In the genomic region with DNA sequence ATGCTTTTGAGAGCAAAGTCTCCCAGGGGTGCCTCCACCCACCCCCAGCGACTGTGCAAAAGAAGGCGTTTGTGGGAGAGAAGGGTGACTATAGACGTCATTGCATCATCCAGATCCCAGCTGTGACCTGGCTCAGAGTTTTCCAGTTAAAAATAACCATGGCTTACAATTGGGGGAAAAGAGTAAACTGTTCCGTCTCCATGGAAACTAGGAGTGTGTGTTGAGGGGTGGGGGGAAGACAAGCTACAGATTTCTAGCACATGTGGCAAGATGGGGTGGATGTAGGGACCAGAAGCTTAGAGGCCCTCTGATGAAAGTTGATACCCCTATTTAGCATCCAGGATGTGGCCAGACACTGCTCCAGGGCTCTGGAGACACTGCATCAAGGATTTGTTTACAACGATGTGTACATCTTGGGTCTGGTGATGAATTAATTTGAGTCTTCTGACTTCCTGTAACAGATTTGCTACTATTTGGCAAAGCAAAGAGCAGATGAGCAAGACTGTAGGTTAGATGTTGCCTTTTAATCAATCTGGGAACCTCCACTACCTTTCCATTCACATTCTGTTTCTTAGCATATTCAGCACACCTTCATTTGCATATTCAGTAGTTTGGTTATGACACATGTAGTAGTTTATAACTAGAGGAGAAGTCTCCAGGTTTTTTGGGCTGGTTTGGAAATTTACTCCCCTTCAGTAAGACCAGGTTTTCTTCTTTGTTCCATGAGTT, we compare ENCODE assay signal across 1 cellular context.
A peak's percentile ranks its signal among the peaks of the same experiment; 100 is the strongest.
TF ChIP-seq lines count a peak whose summit lies in the region.

No MANE protein-coding gene starts in this region.

TF ChIP-seq in H1, 55 proteins besides CTCF, POLR2A, EP300 and RAD21:
- TF ChIP-seq JUND (IDR thresholded peaks at IDR 0.05; ENCODE audit: low read length) (peak; percentile 7; the same call in 1 of the 2 replicates), YY1 (IDR thresholded peaks at IDR 0.05; ENCODE audit: low read depth, low read length) (no peak), CBX5 (IDR thresholded peaks at IDR 0.05; ENCODE audit: low read depth, low read length) (no peak), RFX5 (IDR thresholded peaks at IDR 0.05; ENCODE audit: borderline replicate concordance, low read depth, low read length) (no peak), CEBPB (IDR thresholded peaks at IDR 0.05; ENCODE audit: low read depth, low read length) (peak; percentile 80), E2F6 (IDR thresholded peaks at IDR 0.05) (no peak), BACH1 (IDR thresholded peaks at IDR 0.05; ENCODE audit: low read length) (no peak), CHD2 (IDR thresholded peaks at IDR 0.05; ENCODE audit: low read length) (no peak), POU5F1 (IDR thresholded peaks at IDR 0.05; ENCODE audit: low read depth, low read length) (no peak), ATF3 (IDR thresholded peaks at IDR 0.05; ENCODE audit: insufficient read depth, low read depth, low read length) (0 out of 2 replicates have a peak, but pooled peaks have one; percentile 7), SP4 (IDR thresholded peaks at IDR 0.05; ENCODE audit: low read length) (no peak), GABPA (IDR thresholded peaks at IDR 0.05; ENCODE audit: borderline replicate concordance, insufficient read depth, low read length) (no peak), MAFK (IDR thresholded peaks at IDR 0.05; ENCODE audit: low read depth, low read length) (no peak), RNF2 (IDR thresholded peaks at IDR 0.05; ENCODE audit: borderline replicate concordance, low read depth, low read length, missing control alignments, poor library complexity, severe bottlenecking) (no peak), SIRT6 (IDR thresholded peaks at IDR 0.05; ENCODE audit: low read length) (no peak), JUN (IDR thresholded peaks at IDR 0.05; ENCODE audit: low read depth, low read length) (no peak), BCL11A (IDR thresholded peaks at IDR 0.05; ENCODE audit: low read depth in 2 of 2, low read length in 2 of 2) (no peak), CTBP2 (IDR thresholded peaks at IDR 0.05; ENCODE audit: borderline replicate concordance, insufficient read depth, insufficient read length, low read length) (no peak), PHF8 (conservative IDR thresholded peaks at IDR 0.05; ENCODE audit: low read depth, low read length) (no peak), BRCA1 (IDR thresholded peaks at IDR 0.05; ENCODE audit: low read depth, low read length) (no peak), NRF1 (IDR thresholded peaks at IDR 0.05; ENCODE audit: low read depth, low read length) (no peak), CHD1 (IDR thresholded peaks at IDR 0.05; ENCODE audit: low read depth, low read length) (no peak), EZH2 (IDR thresholded peaks at IDR 0.05; ENCODE audit: low read depth, low read length, severe bottlenecking) (no peak), KDM1A (IDR thresholded peaks at IDR 0.05; ENCODE audit: borderline replicate concordance, low read length) (no peak), KDM5A (IDR thresholded peaks at IDR 0.05; ENCODE audit: low read length) (no peak), MAX (IDR thresholded peaks at IDR 0.05) (no peak)
